7 cellular contexts compared by ENCODE assay signal in genomic region chr2:188248513-188248912, GRCh38.
"Had no signal": no experiment of that assay in that cellular context is flagged by ENCODE, and none has a peak within 500 bp of the region (broad histone marks: within the 10 kb centered on the region; RNA-seq: fewer than 3 reads in every experiment).

No MANE protein-coding gene starts in this region.

- ATAC-seq: GM12878 had no signal

- H3K4me3 ChIP-seq: GM12878 had no signal

- FAIRE-seq: GM12878, GM12891, GM12892, GM18507, GM19239 had no signal

- DNase-seq: GDM1, GF-D8 had no signal
